In the genomic region with DNA sequence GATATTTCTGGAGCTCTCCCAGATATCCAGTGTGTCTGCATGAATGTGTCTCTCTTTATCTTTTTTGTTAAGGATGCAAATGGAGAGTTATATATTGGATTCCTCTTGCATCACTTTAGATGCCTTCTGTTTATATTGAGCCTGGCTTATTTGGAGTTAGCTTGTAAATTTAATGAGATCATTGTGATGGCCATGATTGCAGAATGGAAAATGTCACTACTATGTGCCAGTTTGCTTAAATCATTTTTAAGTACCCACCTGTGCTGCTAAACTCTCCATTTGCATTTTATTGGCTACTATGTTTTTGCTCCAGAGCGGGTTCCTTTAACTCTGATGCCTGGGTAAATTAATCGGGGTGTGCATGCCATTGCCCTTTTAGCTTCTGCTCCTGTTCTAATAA, we compare ENCODE assay signal across 25 cellular contexts.
"Had no signal": no experiment of that assay in that cellular context is flagged by ENCODE, and none has a peak within 500 bp of the region (broad histone marks: within the 10 kb centered on the region; RNA-seq: fewer than 3 reads in every experiment).

No MANE protein-coding gene starts in this region.

- H3K4me2 ChIP-seq: KMS-11 had no signal

- H3K36me3 ChIP-seq: adrenal gland, ascending aorta, MG63, SJSA1 had no signal

- DNase-seq: activated CD4-positive, alpha-beta T cell treated with anti-CD3 and anti-CD28 coated beads for 48 hours; activated CD4-positive, alpha-beta T cell treated with anti-CD3 and anti-CD28 coated beads, Interleukin-2, amount 50 U/mL, for 4 hours; activated CD4-positive, CD25-positive, alpha-beta regulatory T cell treated with anti-CD3 and anti-CD28 coated beads, Interleukin-2, amount 50 U/mL, for 72 hours; activated CD8-positive, alpha-beta memory T cell treated with anti-CD3 and anti-CD28 coated beads, Interleukin-2, amount 50 U/mL, for 48 hours; activated CD8-positive, alpha-beta T cell treated with anti-CD3 and anti-CD28 coated beads, Interleukin-2, amount 10 ng/mL, durations not matched to agents 7 days and 5 days; activated naive CD4-positive, alpha-beta T cell treated with anti-CD3 and anti-CD28 coated beads, Interleukin-2, amount 50 U/mL, for 16 hours; activated naive CD8-positive, alpha-beta T cell treated with anti-CD3 and anti-CD28 coated beads, Interleukin-2, amount 10 ng/mL, durations not matched to agents 7 days and 5 days; activated T-cell treated with anti-CD3 and anti-CD28 coated beads, Interleukin-2, amount 50 U/mL, for 1 hour; adrenal gland; body of pancreas; central memory CD4-positive, alpha-beta T cell; MG63; MV-4-11; NCI-H1092 treated with DMSO at 0.1 percent for 48 hours; NCI-H1417 treated with DMSO at 0.1 percent for 48 hours; NCI-H1694; NCI-H2029 treated with DMSO at 0.1 percent for 48 hours; NCI-H510A treated with DMSO at 0.1 percent for 48 hours; NCI-H82; SHP77; SW 1271 had no signal

- H3K4me1 ChIP-seq: adrenal gland, body of pancreas had no signal

- H3K27ac Mint-ChIP-seq: activated CD8-positive, alpha-beta T cell treated with anti-CD3 and anti-CD28 coated beads, Interleukin-2, amount 10 ng/mL, durations not matched to agents 7 days and 5 days; activated naive CD8-positive, alpha-beta T cell treated with anti-CD3 and anti-CD28 coated beads, Interleukin-2, amount 10 ng/mL, durations not matched to agents 7 days and 5 days had no signal

- H3K9me3 ChIP-seq: adrenal gland, ascending aorta, body of pancreas, MG63, SJSA1 had no signal

- H3K4me3 Mint-ChIP-seq: activated CD8-positive, alpha-beta T cell treated with anti-CD3 and anti-CD28 coated beads, Interleukin-2, amount 10 ng/mL, durations not matched to agents 7 days and 5 days; activated naive CD8-positive, alpha-beta T cell treated with anti-CD3 and anti-CD28 coated beads, Interleukin-2, amount 10 ng/mL, durations not matched to agents 7 days and 5 days had no signal

- H3K27ac ChIP-seq: adrenal gland, ascending aorta, body of pancreas, KMS-11, SJSA1 had no signal

- H3K9me3 Mint-ChIP-seq: activated naive CD8-positive, alpha-beta T cell treated with anti-CD3 and anti-CD28 coated beads, Interleukin-2, amount 10 ng/mL, durations not matched to agents 7 days and 5 days had no signal

- ATAC-seq: activated CD8-positive, alpha-beta T cell treated with anti-CD3 and anti-CD28 coated beads, Interleukin-2, amount 10 ng/mL, durations not matched to agents 7 days and 5 days; body of pancreas; SK-N-SH treated with all-trans-retinoic acid at 6 μM for 48 hours had no signal

- H3K27me3 ChIP-seq: adrenal gland, ascending aorta, body of pancreas, MG63, SJSA1 had no signal

- H3K4me3 ChIP-seq: adrenal gland, ascending aorta, body of pancreas, MG63, SJSA1 had no signal

- H3K27me3 Mint-ChIP-seq: activated naive CD8-positive, alpha-beta T cell treated with anti-CD3 and anti-CD28 coated beads, Interleukin-2, amount 10 ng/mL, durations not matched to agents 7 days and 5 days had no signal
